11 cellular contexts compared by ENCODE assay signal in genomic region chr13:50589139-50589538, GRCh38.
DNase-seq lines count a peak whose midpoint lies in the region; ATAC-seq and TF ChIP-seq lines count a peak whose summit lies in the region.
"Had no signal": no experiment of that assay in that cellular context is flagged by ENCODE, and none has a peak within 500 bp of the region (broad histone marks: within the 10 kb centered on the region; RNA-seq: fewer than 3 reads in every experiment).

No MANE protein-coding gene starts in this region.

- ATAC-seq in activated T-helper 17 cell treated with anti-CD3 and anti-CD28 coated beads, Interleukin-2, amount 50 U/mL, for 72 hours (replicated peaks), result peak; percentile 39
- no peak for ATAC-seq in T-cell (replicated peaks in 1 of 4)

- peaks cover 6% of the 10 kb centered on the region for H3K4me1 Mint-ChIP-seq in activated T-helper 17 cell treated with anti-CD3 and anti-CD28 coated beads, Interleukin-2, amount 50 U/mL, for 72 hours
- peaks cover 16 to 18% (median 17%) of the 10 kb centered on the region in 3 donors for H3K4me1 Mint-ChIP-seq in T-cell

- H3K36me3 ChIP-seq in BE2C (no peaks in the 10 kb centered on the region), kidney epithelial cell (ENCODE audit: control insufficient read depth, insufficient read depth, low read length) (no peaks in the 10 kb centered on the region), WERI-Rb-1 (no peaks in the 10 kb centered on the region)
- H3K36me3 ChIP-seq: upper lobe of left lung had no signal

- H3K4me1 ChIP-seq in BE2C, result no peaks in the 10 kb centered on the region

- no peak overlapping the region for H3K4me3 Mint-ChIP-seq in activated T-helper 17 cell treated with anti-CD3 and anti-CD28 coated beads, Interleukin-2, amount 50 U/mL, for 72 hours
- H3K4me3 Mint-ChIP-seq in T-cell, result no peak overlapping the region

- H3K27ac ChIP-seq in WERI-Rb-1, result no peak overlapping the region
- H3K27ac ChIP-seq: upper lobe of left lung had no signal

- no peaks in the 10 kb centered on the region for H3K27me3 Mint-ChIP-seq in activated T-helper 17 cell treated with anti-CD3 and anti-CD28 coated beads, Interleukin-2, amount 50 U/mL, for 72 hours
- no peaks in the 10 kb centered on the region for H3K27me3 Mint-ChIP-seq in T-cell

- no peaks in the 10 kb centered on the region for H3K36me3 Mint-ChIP-seq in activated T-helper 17 cell treated with anti-CD3 and anti-CD28 coated beads, Interleukin-2, amount 50 U/mL, for 72 hours (ENCODE audit: low read depth)
- no peaks in the 10 kb centered on the region for H3K36me3 Mint-ChIP-seq in T-cell

- H3K27me3 ChIP-seq in BE2C (no peaks in the 10 kb centered on the region), kidney epithelial cell (ENCODE audit: control insufficient read depth, insufficient read depth, low read length) (no peaks in the 10 kb centered on the region), WERI-Rb-1 (ENCODE audit: insufficient read depth, low read depth, severe bottlenecking) (no peaks in the 10 kb centered on the region)
- H3K27me3 ChIP-seq: upper lobe of left lung had no signal

- TF ChIP-seq CTCF in BE2C (IDR thresholded peaks at IDR 0.05; ENCODE audit: low read depth, low read length) (no peak), kidney epithelial cell (IDR thresholded peaks at IDR 0.05; ENCODE audit: insufficient read depth, low read length, poor library complexity, severe bottlenecking) (no peak), WERI-Rb-1 (IDR thresholded peaks at IDR 0.05; ENCODE audit: low read depth, low read length) (no peak)

- H3K4me3 ChIP-seq in BE2C (ENCODE audit: low read depth, low read length), result no peak overlapping the region
- no peak overlapping the region for H3K4me3 ChIP-seq in kidney epithelial cell (ENCODE audit: low read depth, low read length)
- no peak overlapping the region for H3K4me3 ChIP-seq in WERI-Rb-1 (ENCODE audit: low read depth, low read length)
- H3K4me3 ChIP-seq: upper lobe of left lung had no signal

- no peaks in the 10 kb centered on the region for H3K9me3 Mint-ChIP-seq in activated T-helper 17 cell treated with anti-CD3 and anti-CD28 coated beads, Interleukin-2, amount 50 U/mL, for 72 hours
- H3K9me3 Mint-ChIP-seq in T-cell, result no peaks in the 10 kb centered on the region

- peak; percentile 23 for DNase-seq in BE2C
- DNase-seq in HS-27A (ENCODE audit: low read depth), result peak; percentile 64
- DNase-seq in kidney epithelial cell (ENCODE audit: low read depth), result peak; percentile 55
- DNase-seq in islet precursor cell, result no peak
- no peak for DNase-seq in WERI-Rb-1
- no peak for DNase-seq in NCI-H524 (lab: John Stamatoyannopoulos, UW)
- DNase-seq in T-cell, result no peak
- DNase-seq: foreskin melanocyte, NCI-H2081, upper lobe of left lung had no signal

- POLR2A ChIA-PET in T-cell (lab: Charles Lee), result no interaction called here

- H3K27ac Mint-ChIP-seq in activated T-helper 17 cell treated with anti-CD3 and anti-CD28 coated beads, Interleukin-2, amount 50 U/mL, for 72 hours, result no peak overlapping the region
- H3K27ac Mint-ChIP-seq in T-cell, result no peak overlapping the region

- H3K9me3 ChIP-seq in BE2C (no peaks in the 10 kb centered on the region), WERI-Rb-1 (ENCODE audit: severe bottlenecking) (no peaks in the 10 kb centered on the region)
- H3K9me3 ChIP-seq: upper lobe of left lung had no signal

- CTCF ChIA-PET in T-cell (lab: Charles Lee), result no interaction called here

Comparison
In these comparisons a context has a peak if more than half of its experiments do, and no peak if none do; other contexts are left out.
1. DNase-seq: peak in BE2C (single experiment), HS-27A (single experiment) and kidney epithelial cell (single experiment); none in islet precursor cell (single experiment), WERI-Rb-1 (single experiment), NCI-H524 (0 of 2) and T-cell (0 of 34).